8 cellular contexts compared by ENCODE assay signal in the genomic region with DNA sequence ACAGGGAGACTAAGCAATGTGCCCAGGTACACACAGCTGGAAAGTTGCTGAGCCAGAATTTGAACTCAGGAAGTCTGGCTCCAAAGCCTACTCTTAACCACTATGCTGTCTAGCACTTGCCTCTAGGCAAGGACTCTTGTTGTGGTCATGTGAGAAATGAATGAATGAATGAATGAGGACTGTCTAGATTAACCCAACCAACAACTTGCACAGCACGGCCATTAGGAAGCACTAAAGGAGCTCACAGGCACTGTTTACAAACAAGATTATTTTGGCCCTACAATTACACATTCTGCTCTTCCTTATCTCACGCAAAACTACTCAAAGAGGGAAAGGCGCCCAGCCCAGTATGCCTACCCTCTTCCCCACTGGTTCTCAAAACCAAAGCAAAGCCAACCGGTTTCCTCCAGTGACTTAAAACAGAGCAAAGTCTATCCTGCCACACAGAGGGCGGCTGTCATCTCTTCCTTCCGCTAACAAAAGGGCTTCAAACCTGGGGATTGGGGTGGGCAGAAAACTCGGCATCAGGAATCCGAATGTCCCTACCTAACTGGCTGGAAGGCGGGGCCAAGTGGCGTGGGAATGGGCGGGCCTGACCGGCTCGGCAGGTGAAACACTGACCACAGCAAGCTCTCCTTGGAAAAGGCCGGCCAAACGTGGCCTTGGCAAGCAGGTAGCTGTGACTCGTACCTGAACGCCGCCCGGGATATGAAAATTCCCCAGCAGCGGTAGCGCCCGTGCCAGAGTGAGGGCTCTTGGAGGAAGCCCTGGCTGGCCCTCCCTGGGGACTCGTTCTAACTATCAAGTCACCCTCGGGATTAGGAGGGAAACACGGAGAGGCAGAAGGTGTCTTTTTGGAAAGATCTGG. TPM values are rescaled to one million over a fixed set of nuclear protein-coding genes. Genes with fewer than 3 reads are reported as not detected.
DNase-seq lines count a peak whose midpoint lies in the region; ATAC-seq and TF ChIP-seq lines count a peak whose summit lies in the region.

No MANE protein-coding gene starts in this region.

- peaks cover 39 to 70% (median 54%) of the 10 kb centered on the region in 4 donors for H3K4me1 Mint-ChIP-seq in CD4-positive, alpha-beta memory T cell

- peak; percentile 49 to 69 (median 55) for DNase-seq in CD4-positive, alpha-beta memory T cell
- DNase-seq in HL-60 (ENCODE audit: low read depth in 1 of 2, low spot score in 1 of 2) (peak in 1 of 2 experiments; percentile 57), amygdala (lab: John Stamatoyannopoulos, UW) (peak in 31 of 56 donors; percentile 13 to 71 (median 42)), left ventricle myocardium superior (peak; percentile 64), posterior cingulate gyrus (peak in 9 of 10 donors; percentile 29 to 92 (median 49)), mesenteric fat pad (ENCODE audit: low spot score) (no peak), T1000 (lab: John Stamatoyannopoulos, UW) (no peak)

- peaks cover 5 to 31% of the 10 kb centered on the region in 2 donors for H3K36me3 Mint-ChIP-seq in CD4-positive, alpha-beta memory T cell

- H3K36me3 ChIP-seq in CD4-positive, alpha-beta memory T cell (ENCODE audit: insufficient read depth, low read length), result peaks cover 13% of the 10 kb centered on the region

- no peaks in the 10 kb centered on the region for H3K27me3 ChIP-seq in CD4-positive, alpha-beta memory T cell (ENCODE audit: insufficient read depth, low read length)
- no peaks in the 10 kb centered on the region for H3K27me3 ChIP-seq in HL-60 (ENCODE audit: insufficient read depth, poor library complexity, severe bottlenecking)

- H3K4me1 ChIP-seq in CD4-positive, alpha-beta memory T cell (ENCODE audit: insufficient read depth, low read length), result peaks cover 65% of the 10 kb centered on the region

- ATAC-seq in left ventricle myocardium superior, result no peak

- peak overlapping the region; percentile 91 to 96 (median 94) for H3K4me3 Mint-ChIP-seq in CD4-positive, alpha-beta memory T cell

- POLR2A ChIA-PET in CD4-positive, alpha-beta memory T cell (lab: Charles Lee; ENCODE audit: partially characterized antibody), result interaction anchor here (0.8 to 6.4 kb wide), 16 partner anchors 9 to 1095 kb away, joined by 3 to 133 read pairs (median 4); partner anchors contain the start of genes EVA1B, LSM10 and THRAP3

- TF ChIP-seq CTCF in HL-60 (IDR thresholded peaks at IDR 0.05; ENCODE audit: insufficient read depth, low read length), result no peak

- peak overlapping the region; percentile 88 to 94 for H3K4me3 ChIP-seq in CD4-positive, alpha-beta memory T cell (ENCODE audit: low read length in 2 of 2)
- H3K4me3 ChIP-seq in HL-60 (replicated peaks; ENCODE audit: insufficient read depth, low read length), result peak overlapping the region; percentile 79

- intact Hi-C loops in CD4-positive, alpha-beta memory T cell (cut with micrococcal nuclease), result loop anchor here (5.0 kb wide), 2 partner anchors 297 to 452 kb away; partner anchors contain the start of genes ADPRS and AGO3
- intact Hi-C loops in left ventricle myocardium superior (cut with micrococcal nuclease), result no loop called here
- intact Hi-C loops in posterior cingulate gyrus (cut with DNase I), result no loop called here

- CTCF ChIA-PET in CD4-positive, alpha-beta memory T cell (lab: Charles Lee; ENCODE audit: partially characterized antibody), result interaction anchor here (1.2 to 4.8 kb wide), 6 partner anchors 11 to 42 kb away, joined by 3 to 61 read pairs (median 4); partner anchors contain the start of gene LSM10

- H3K9me3 ChIP-seq in CD4-positive, alpha-beta memory T cell (ENCODE audit: control insufficient read depth in 1 of 2, low read length in 2 of 2), result no peaks in the 10 kb centered on the region

- H3K27ac ChIP-seq in CD4-positive, alpha-beta memory T cell (ENCODE audit: low read depth, low read length), result peak overlapping the region; percentile 87
- H3K27ac ChIP-seq in HL-60 (replicated peaks), result peak overlapping the region; percentile 71

- H3K9me3 Mint-ChIP-seq in CD4-positive, alpha-beta memory T cell, result no peaks in the 10 kb centered on the region

- peak overlapping the region; percentile 92 to 99 (median 95) for H3K27ac Mint-ChIP-seq in CD4-positive, alpha-beta memory T cell

- H3K27me3 Mint-ChIP-seq in CD4-positive, alpha-beta memory T cell, result no peaks in the 10 kb centered on the region

TF ChIP-seq in PFSK-1, 5 proteins besides CTCF, POLR2A, EP300 and RAD21:
- TF ChIP-seq SIN3A (IDR thresholded peaks at IDR 0.05; ENCODE audit: borderline replicate concordance, insufficient read depth, low read length) (no peak), TAF1 (IDR thresholded peaks at IDR 0.05; ENCODE audit: borderline replicate concordance, insufficient read depth, low read length) (peak; percentile 47; the same call in 1 of the 2 replicates)

RNA-seq across cellular contexts. Expression of gene STK40, which starts 0.9 kb away (rescaled TPM):
- total RNA-seq in CD4-positive, alpha-beta memory T cell, result 10 to 100 TPM; 52.2 to 57.4 TPM
- polyA plus RNA-seq in CD4-positive, alpha-beta memory T cell, result 10 to 100 TPM; 26.6 to 49.7 TPM
- 47.3 TPM for polyA plus RNA-seq in PFSK-1 (2012; ENCODE audit: insufficient read length, low read depth)
- total RNA-seq in left ventricle myocardium superior (78.4 TPM), mesenteric fat pad (84.0 TPM)

RNA-seq across cellular contexts. Expression of gene LSM10, which starts 12.9 kb away (rescaled TPM):
- 10 to 100 TPM; 51.0 to 53.0 TPM for total RNA-seq in CD4-positive, alpha-beta memory T cell
- 100 to 1,000 TPM; 112 to 187 TPM for polyA plus RNA-seq in CD4-positive, alpha-beta memory T cell
- 62.8 TPM for polyA plus RNA-seq in PFSK-1 (2012; ENCODE audit: insufficient read length, low read depth)
- total RNA-seq in left ventricle myocardium superior, result 58.7 TPM
- total RNA-seq in mesenteric fat pad, result 50.1 TPM

Comparison
In these comparisons a context has a peak if more than half of its experiments do, and no peak if none do; other contexts are left out.
1. DNase-seq: peak in CD4-positive, alpha-beta memory T cell (5 of 5), amygdala (31 of 56), left ventricle myocardium superior (single experiment) and posterior cingulate gyrus (9 of 10); none in mesenteric fat pad (single experiment) and T1000 (single experiment).